In genomic region chr2:175966839-175967238, GRCh38 we compare ENCODE assay signal across 38 cellular contexts.
"Had no signal": no experiment of that assay in that cellular context is flagged by ENCODE, and none has a peak within 500 bp of the region (broad histone marks: within the 10 kb centered on the region; RNA-seq: fewer than 3 reads in every experiment).

No MANE protein-coding gene starts in this region.

- H3K27ac Mint-ChIP-seq: activated naive CD4-positive, alpha-beta T cell treated with anti-CD3 and anti-CD28 coated beads for 36 hours; activated naive CD4-positive, alpha-beta T cell treated with anti-CD3 and anti-CD28 coated beads, Interleukin-2, amount 10 ng/mL, durations not matched to agents 7 days and 5 days; activated naive CD4-positive, alpha-beta T cell treated with anti-CD3 and anti-CD28 coated beads, Interleukin-2, amount 50 U/mL, for 24 hours; activated naive CD4-positive, alpha-beta T cell treated with anti-CD3 and anti-CD28 coated beads, Interleukin-2, amount 50 U/mL, for 72 hours; activated naive CD8-positive, alpha-beta T cell; activated naive CD8-positive, alpha-beta T cell treated with anti-CD3 and anti-CD28 coated beads for 36 hours; activated naive CD8-positive, alpha-beta T cell treated with anti-CD3 and anti-CD28 coated beads, Interleukin-2, amount 10 ng/mL, durations not matched to agents 7 days and 5 days; activated naive CD8-positive, alpha-beta T cell treated with anti-CD3 and anti-CD28 coated beads, Interleukin-2, amount 50 U/mL, for 24 hours; activated T-cell treated with anti-CD3 and anti-CD28 coated beads, Interleukin-2, amount 50 U/mL, for 24 hours; activated T-cell treated with anti-CD3 and anti-CD28 coated beads, Interleukin-2, amount 50 U/mL, for 72 hours; activated T-helper 1 cell treated with anti-CD3 and anti-CD28 coated beads, Interleukin-12 subunit alpha, Interleukin-12 subunit beta, Interleukin-2, Interleukin-4 antibody, amounts not matched to agents 30 ng/mL and 10 ng/mL and 1 ng/mL, durations not matched to agents 14 hours and 24 hours and 36 hours; activated T-helper 17 cell treated with anti-CD3 and anti-CD28 coated beads, Interleukin-2, amount 50 U/mL, for 72 hours; activated T-helper 2 cell treated with anti-CD3 and anti-CD28 coated beads, Interferon-gamma antibody, Interleukin-2, Interleukin-4, amounts not matched to agents 10 μg/mL and 5 μg/mL and 100 μg/mL, durations not matched to agents 14 hours and 24 hours and 36 hours; brain had no signal

- H3K9me3 Mint-ChIP-seq: activated naive CD4-positive, alpha-beta T cell treated with anti-CD3 and anti-CD28 coated beads, Interleukin-2, amount 50 U/mL, for 24 hours; activated naive CD4-positive, alpha-beta T cell treated with anti-CD3 and anti-CD28 coated beads, Interleukin-2, amount 50 U/mL, for 72 hours; activated naive CD8-positive, alpha-beta T cell treated with anti-CD3 and anti-CD28 coated beads for 36 hours; activated T-cell treated with anti-CD3 and anti-CD28 coated beads, Interleukin-2, amount 50 U/mL, for 4 hours; activated T-helper 17 cell treated with anti-CD3 and anti-CD28 coated beads, Interleukin-2, amount 50 U/mL, for 72 hours; central memory CD8-positive, alpha-beta T cell had no signal

- H3K9me3 ChIP-seq: adrenal gland, body of pancreas, breast epithelium had no signal

- H3K27ac ChIP-seq: adrenal gland, ascending aorta, body of pancreas, brain microvascular endothelial cell, breast epithelium, cardiac muscle cell had no signal

- H3K4me1 Mint-ChIP-seq: activated naive CD4-positive, alpha-beta T cell treated with anti-CD3 and anti-CD28 coated beads, Interleukin-2, amount 10 ng/mL, durations not matched to agents 7 days and 5 days; activated naive CD4-positive, alpha-beta T cell treated with anti-CD3 and anti-CD28 coated beads, Interleukin-2, amount 50 U/mL, for 24 hours; activated naive CD8-positive, alpha-beta T cell treated with anti-CD3 and anti-CD28 coated beads for 36 hours; activated naive CD8-positive, alpha-beta T cell treated with anti-CD3 and anti-CD28 coated beads, Interleukin-2, amount 10 ng/mL, durations not matched to agents 7 days and 5 days; activated naive CD8-positive, alpha-beta T cell treated with anti-CD3 and anti-CD28 coated beads, Interleukin-2, amount 50 U/mL, for 24 hours; activated T-helper 17 cell treated with anti-CD3 and anti-CD28 coated beads, Interleukin-2, amount 50 U/mL, for 72 hours had no signal

- H3K36me3 ChIP-seq: adrenal gland, brain microvascular endothelial cell, breast epithelium had no signal

- H3K4me3 ChIP-seq: adrenal gland, ascending aorta, body of pancreas, breast epithelium, cardiac muscle cell had no signal

- ATAC-seq: activated naive CD4-positive, alpha-beta T cell treated with anti-CD3 and anti-CD28 coated beads, Interleukin-2, amount 50 U/mL, for 72 hours; activated naive CD8-positive, alpha-beta T cell treated with anti-CD3 and anti-CD28 coated beads, Interleukin-2, amount 50 U/mL, for 24 hours; activated T-cell treated with anti-CD3 and anti-CD28 coated beads, Interleukin-2, amount 50 U/mL, for 4 hours; activated T-cell treated with anti-CD3 and anti-CD28 coated beads, Interleukin-2, amount 50 U/mL, for 72 hours; activated T-helper 17 cell treated with anti-CD3 and anti-CD28 coated beads, Interleukin-2, amount 50 U/mL, for 72 hours; body of pancreas had no signal

- H3K4me3 Mint-ChIP-seq: activated naive CD4-positive, alpha-beta T cell treated with anti-CD3 and anti-CD28 coated beads for 36 hours; activated naive CD4-positive, alpha-beta T cell treated with anti-CD3 and anti-CD28 coated beads, Interleukin-2, amount 10 ng/mL, durations not matched to agents 7 days and 5 days; activated naive CD4-positive, alpha-beta T cell treated with anti-CD3 and anti-CD28 coated beads, Interleukin-2, amount 50 U/mL, for 24 hours; activated naive CD8-positive, alpha-beta T cell; activated naive CD8-positive, alpha-beta T cell treated with anti-CD3 and anti-CD28 coated beads for 36 hours; activated naive CD8-positive, alpha-beta T cell treated with anti-CD3 and anti-CD28 coated beads, Interleukin-2, amount 10 ng/mL, durations not matched to agents 7 days and 5 days; activated naive CD8-positive, alpha-beta T cell treated with anti-CD3 and anti-CD28 coated beads, Interleukin-2, amount 50 U/mL, for 24 hours; activated T-cell treated with anti-CD3 and anti-CD28 coated beads, Interleukin-2, amount 50 U/mL, for 24 hours; activated T-cell treated with anti-CD3 and anti-CD28 coated beads, Interleukin-2, amount 50 U/mL, for 4 hours; activated T-cell treated with anti-CD3 and anti-CD28 coated beads, Interleukin-2, amount 50 U/mL, for 72 hours; activated T-helper 1 cell treated with anti-CD3 and anti-CD28 coated beads, Interleukin-12 subunit alpha, Interleukin-12 subunit beta, Interleukin-2, Interleukin-4 antibody, amounts not matched to agents 30 ng/mL and 10 ng/mL and 1 ng/mL, durations not matched to agents 14 hours and 24 hours and 36 hours; activated T-helper 17 cell treated with anti-CD3 and anti-CD28 coated beads, Interleukin-2, amount 50 U/mL, for 72 hours; brain; central memory CD8-positive, alpha-beta T cell had no signal

- DNase-seq: activated effector memory CD4-positive, alpha-beta T cell treated with anti-CD3 and anti-CD28 coated beads, Interleukin-2, amount 50 U/mL, for 16 hours; activated effector memory CD4-positive, alpha-beta T cell treated with Interleukin-2 at 50 U/mL for 16 hours; activated gamma-delta T cell; activated gamma-delta T cell treated with Interleukin-2 at 50 U/mL for 16 hours; activated naive CD4-positive, alpha-beta T cell; activated naive CD4-positive, alpha-beta T cell treated with anti-CD3 and anti-CD28 coated beads for 36 hours; activated naive CD4-positive, alpha-beta T cell treated with anti-CD3 and anti-CD28 coated beads, Interleukin-2, amount 10 ng/mL, durations not matched to agents 7 days and 5 days; activated naive CD4-positive, alpha-beta T cell treated with anti-CD3 and anti-CD28 coated beads, Interleukin-2, amount 50 U/mL, for 16 hours; activated naive CD4-positive, alpha-beta T cell treated with Interleukin-2 at 50 U/mL for 16 hours; activated naive CD8-positive, alpha-beta T cell treated with anti-CD3 and anti-CD28 coated beads for 36 hours; activated naive CD8-positive, alpha-beta T cell treated with anti-CD3 and anti-CD28 coated beads, Interleukin-2, amount 10 ng/mL, durations not matched to agents 7 days and 5 days; activated naive CD8-positive, alpha-beta T cell treated with anti-CD3 and anti-CD28 coated beads, Interleukin-2, amount 50 U/mL, for 24 hours; activated T-cell treated with anti-CD3 and anti-CD28 coated beads, Interleukin-2, amount 50 U/mL, for 1 hour; activated T-cell treated with anti-CD3 and anti-CD28 coated beads, Interleukin-2, amount 50 U/mL, for 24 hours; activated T-cell treated with anti-CD3 and anti-CD28 coated beads, Interleukin-2, amount 50 U/mL, for 4 hours; activated T-cell treated with anti-CD3 and anti-CD28 coated beads, Interleukin-2, amount 50 U/mL, for 48 hours; activated T-cell treated with anti-CD3 and anti-CD28 coated beads, Interleukin-2, amount 50 U/mL, for 72 hours; adrenal gland; amniotic stem cell; amygdala; anterior cingulate cortex; aorta; body of pancreas; brain microvascular endothelial cell; caudate nucleus; central memory CD4-positive, alpha-beta T cell; cerebellar nuclear complex had no signal

- H3K27me3 Mint-ChIP-seq: activated naive CD4-positive, alpha-beta T cell treated with anti-CD3 and anti-CD28 coated beads, Interleukin-2, amount 10 ng/mL, durations not matched to agents 7 days and 5 days; activated naive CD4-positive, alpha-beta T cell treated with anti-CD3 and anti-CD28 coated beads, Interleukin-2, amount 50 U/mL, for 24 hours; activated naive CD8-positive, alpha-beta T cell; activated naive CD8-positive, alpha-beta T cell treated with anti-CD3 and anti-CD28 coated beads for 36 hours; activated naive CD8-positive, alpha-beta T cell treated with anti-CD3 and anti-CD28 coated beads, Interleukin-2, amount 10 ng/mL, durations not matched to agents 7 days and 5 days; activated naive CD8-positive, alpha-beta T cell treated with anti-CD3 and anti-CD28 coated beads, Interleukin-2, amount 50 U/mL, for 24 hours; activated T-cell treated with anti-CD3 and anti-CD28 coated beads, Interleukin-2, amount 50 U/mL, for 24 hours; activated T-helper 17 cell treated with anti-CD3 and anti-CD28 coated beads, Interleukin-2, amount 50 U/mL, for 72 hours; brain; central memory CD8-positive, alpha-beta T cell had no signal
